7 cellular contexts compared by ENCODE assay signal in genomic region chr2:84906108-84906899, GRCh38. TPM values are rescaled to one million over a fixed set of nuclear protein-coding genes. Genes with fewer than 3 reads are reported as not detected.
DNase-seq lines count a peak whose midpoint lies in the region; ATAC-seq and TF ChIP-seq lines count a peak whose summit lies in the region.

No MANE protein-coding gene starts in this region.

- H3K27me3 ChIP-seq in Peyer's patch (no peaks in the 10 kb centered on the region), iPS-20b (ENCODE audit: insufficient read depth, low read length) (peaks cover 21% of the 10 kb centered on the region), spleen (replicated peaks in 1 of 7) (no peaks in the 10 kb centered on the region)

- WGBS in spleen, 5 donors: 0 to 1% (median 1%) methylated on average over 38 of the region's 38 CpGs

- ATAC-seq in GM18867 (IDR thresholded peaks at IDR 0.05; ENCODE audit: unreplicated experiment): peak; percentile 30
- peak; percentile 33 for ATAC-seq in HG02759 (IDR thresholded peaks at IDR 0.05; ENCODE audit: unreplicated experiment)

- peaks cover 0 to 4% (median 0%) of the 10 kb centered on the region in 3 donors for H3K36me3 ChIP-seq in Peyer's patch
- H3K36me3 ChIP-seq in iPS-20b (ENCODE audit: insufficient read depth, low read depth, low read length): no peaks in the 10 kb centered on the region
- H3K36me3 ChIP-seq in spleen: peaks cover 0 to 6% (median 0%) of the 10 kb centered on the region in 6 donors

- intact Hi-C loops in spleen (cut with DNase I; ENCODE audit: low total_unique reads): no loop called here

- H3K9me3 ChIP-seq in Peyer's patch (no peaks in the 10 kb centered on the region), iPS-20b (ENCODE audit: insufficient read depth, low read depth, low read length) (no peaks in the 10 kb centered on the region), spleen (no peaks in the 10 kb centered on the region)

- peak overlapping the region; percentile 77 to 95 (median 92) for H3K4me3 ChIP-seq in Peyer's patch
- H3K4me3 ChIP-seq in iPS-20b (ENCODE audit: low read length): peak overlapping the region; percentile 85
- H3K4me3 ChIP-seq in spleen: peak overlapping the region; percentile 76 to 99 (median 96)

- TF ChIP-seq CTCF in Peyer's patch (IDR thresholded peaks at IDR 0.05) (no peak), spleen (IDR thresholded peaks at IDR 0.05 in 8 of 11, conservative IDR thresholded peaks at IDR 0.05 in 3 of 11) (no peak)

- DNase-seq in Peyer's patch (peak; percentile 75 to 84 (median 76)), astrocyte of the hippocampus (ENCODE audit: low read depth, low spot score) (peak; percentile 49), spleen (peak; percentile 93), mesenteric fat pad (ENCODE audit: low spot score) (no peak)

- H3K4me1 ChIP-seq in Peyer's patch (peaks cover 0 to 5% (median 0%) of the 10 kb centered on the region in 4 donors), iPS-20b (ENCODE audit: insufficient read depth, low read length) (peaks cover 2% of the 10 kb centered on the region; the same call in 1 of the 2 replicates), spleen (peaks cover 13 to 49% (median 31%) of the 10 kb centered on the region in 6 donors)

- TF ChIP-seq POLR2A in Peyer's patch (IDR thresholded peaks at IDR 0.05): no peak
- no peak for TF ChIP-seq POLR2A in spleen (IDR thresholded peaks at IDR 0.05)

- peak overlapping the region; percentile 95 to 99 (median 97) for H3K27ac ChIP-seq in Peyer's patch
- no peak overlapping the region for H3K27ac ChIP-seq in iPS-20b (ENCODE audit: low read length)
- peak overlapping the region; percentile 92 to 99 (median 97) for H3K27ac ChIP-seq in spleen

- peak overlapping the region; percentile 86 for H3K9ac ChIP-seq in iPS-20b (ENCODE audit: low read depth, low read length)

RNA-seq across cellular contexts. Expression of gene TMSB10, which starts 0.8 kb away (rescaled TPM):
- 1,000 to 10,000 TPM; 3,771 to 5,073 (median 4,495) TPM for total RNA-seq in Peyer's patch
- 1,000 to 10,000 TPM; 1,416 to 3,222 (median 1,664) TPM for total RNA-seq in spleen
- 1,000 to 10,000 TPM; 2,869 to 3,827 (median 3,008) TPM for polyA plus RNA-seq in spleen
- 1,485 TPM for total RNA-seq in mesenteric fat pad

RNA-seq across cellular contexts. Expression of gene TRABD2A, which starts 25.4 kb away (rescaled TPM):
- total RNA-seq in Peyer's patch: 10 to 100 TPM; 32.2 to 85.4 (median 55.0) TPM
- 10 to 100 TPM in 2 of 7 donors, 1 to 10 TPM in 5; 5.4 to 12.5 (median 9.2) TPM for total RNA-seq in spleen
- polyA plus RNA-seq in spleen: 1 to 10 TPM; 4.5 to 8.6 (median 5.0) TPM
- 6.3 TPM for total RNA-seq in mesenteric fat pad
